ENCODE assay signal across 1 cellular context in genomic region chr18:71784777-71785176, GRCh38.
TF ChIP-seq lines count a peak whose summit lies in the region.

No MANE protein-coding gene starts in this region.

TF ChIP-seq in IMR-90, 13 proteins besides CTCF, POLR2A, EP300 and RAD21 (continued from another document):
- no peak for TF ChIP-seq RFX5 (IDR thresholded peaks at IDR 0.05; ENCODE audit: low read depth, low read length)
